8 cellular contexts compared by ENCODE assay signal in the genomic region with DNA sequence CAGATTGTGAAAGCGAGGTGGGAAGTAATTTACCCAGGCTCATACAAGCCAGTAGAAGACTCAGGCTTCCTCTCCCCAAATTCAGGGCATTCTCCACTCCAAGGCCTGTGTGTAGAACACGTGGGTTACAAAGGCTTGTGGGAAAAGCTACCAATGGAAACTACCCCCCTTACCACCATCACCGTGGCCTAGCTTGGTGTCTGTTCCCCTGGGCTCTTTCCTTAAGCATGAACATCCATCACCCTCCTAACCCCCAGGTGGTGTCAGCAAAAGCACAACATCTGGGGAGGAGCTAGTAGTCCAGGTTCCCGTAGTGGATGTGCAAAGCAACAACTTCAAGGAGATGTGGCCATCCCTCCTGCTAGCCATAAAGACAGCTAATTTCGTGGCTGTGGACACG. TPM values are rescaled to one million over a fixed set of nuclear protein-coding genes. Genes with fewer than 3 reads are reported as not detected.
DNase-seq lines count a peak whose midpoint lies in the region; ATAC-seq, FAIRE-seq and TF ChIP-seq lines count a peak whose summit lies in the region.

No MANE protein-coding gene starts in this region.

- H3K36me3 ChIP-seq in bronchial epithelial cell (ENCODE audit: control insufficient read depth, insufficient read depth, low read length) (peaks cover 10% of the 10 kb centered on the region), aorta (ENCODE audit: control insufficient read depth in 1 of 2, insufficient read depth in 2 of 2, low read length in 1 of 2) (peaks cover 0 to 15% of the 10 kb centered on the region in 2 donors)

- peak; percentile 40 for DNase-seq in DMS53 (lab: John Stamatoyannopoulos, UW)
- DNase-seq in DMS53 treated with DMSO at 0.1 percent for 48 hours (lab: John Stamatoyannopoulos, UW; ENCODE audit: unreplicated experiment), result no peak
- DNase-seq in NCI-H1694 (lab: John Stamatoyannopoulos, UW), result peak; percentile 40
- DNase-seq in bronchial epithelial cell (ENCODE audit: low read depth), result no peak
- DNase-seq in aorta, result no peak
- no peak for DNase-seq in HPDE6-E6E7 (ENCODE audit: extremely low spot score)

- H3K4me1 ChIP-seq in mononuclear cell (ENCODE audit: insufficient read depth, low read length) (peaks cover 36% of the 10 kb centered on the region), aorta (ENCODE audit: control insufficient read depth in 1 of 2, insufficient read depth in 2 of 2, low read length in 2 of 2) (no peaks in the 10 kb centered on the region)

- H3K4me3 ChIP-seq in bronchial epithelial cell (ENCODE audit: low read depth, low read length) (peak overlapping the region; percentile 66), mononuclear cell (ENCODE audit: low read length) (peak overlapping the region; percentile 84), aorta (ENCODE audit: low read length in 2 of 2) (peak overlapping the region; percentile 60 to 64)

- WGBS in aorta, 2 donors, result 29 to 32% methylated on average over 6 of the region's 6 CpGs

- intact Hi-C loops in aorta (cut with DNase I), result no loop called here

- FAIRE-seq in bronchial epithelial cell (lab: Jason Lieb, UNC), result no peak

- ATAC-seq in aorta (ENCODE audit: low FRiP score) (no peak), HG03378 (IDR thresholded peaks at IDR 0.05; ENCODE audit: unreplicated experiment) (no peak)

- H3K27me3 ChIP-seq in bronchial epithelial cell (ENCODE audit: control insufficient read depth, insufficient read depth, low read length), result no peaks in the 10 kb centered on the region
- H3K27me3 ChIP-seq in mononuclear cell (ENCODE audit: insufficient read depth, low read length), result no peaks in the 10 kb centered on the region
- H3K27me3 ChIP-seq in aorta (ENCODE audit: control insufficient read depth in 1 of 2, insufficient read depth in 2 of 2, low read length in 1 of 2), result no peaks in the 10 kb centered on the region

- H3K27ac ChIP-seq in aorta (ENCODE audit: low read depth in 1 of 2, low read length in 2 of 2), result peak overlapping the region; percentile 49 to 91

- no peak for TF ChIP-seq CTCF in bronchial epithelial cell (IDR thresholded peaks at IDR 0.05; ENCODE audit: insufficient read depth, low read length, severe bottlenecking)

- H3K9me3 ChIP-seq in mononuclear cell (ENCODE audit: low read depth, low read length) (no peaks in the 10 kb centered on the region), aorta (ENCODE audit: control insufficient read depth, low read length) (no peaks in the 10 kb centered on the region)

RNA-seq across cellular contexts. Expression of a gene that starts 0.6 kb away (rescaled TPM):
- total RNA-seq in bronchial epithelial cell (20.2 and 20.5 TPM in 2 replicates), mononuclear cell (16.4 TPM), aorta (10 to 100 TPM; 19.8 to 28.8 TPM)
- 10 to 100 TPM in 1 of 2 donors, 1 to 10 TPM in 1; 4.9 to 49.8 TPM for polyA plus RNA-seq in aorta

RNA-seq across cellular contexts. Expression of a gene that starts 0.8 kb away (rescaled TPM):
- total RNA-seq in bronchial epithelial cell (5.2 and 9.5 TPM in 2 replicates), mononuclear cell (28.2 TPM), aorta (10 to 100 TPM in 1 of 2 donors, 1 to 10 TPM in 1; 6.9 to 10.6 TPM)
- 1 to 10 TPM; 8.1 to 8.5 TPM for polyA plus RNA-seq in aorta

RNA-seq across cellular contexts. Expression of a gene that starts 14.1 kb away (rescaled TPM):
- total RNA-seq in bronchial epithelial cell (under 0.01 and 0.53 TPM in 2 replicates), mononuclear cell (not detected), aorta (under 1 TPM in 1 of 2 donors, not detected in 1; 0.36 TPM)
- polyA plus RNA-seq in aorta, result not detected

Comparison
In these comparisons a context has a peak if more than half of its experiments do, and no peak if none do; other contexts are left out.
1. DNase-seq: peak in DMS53 (single experiment) and NCI-H1694 (single experiment); none in DMS53 treated with DMSO at 0.1 percent for 48 hours (single experiment), bronchial epithelial cell (single experiment), aorta (0 of 2) and HPDE6-E6E7 (single experiment).
2. Peak in every context shown above with its lines, with median percentiles within 50 percentile points of each other: H3K4me3 ChIP-seq.